Comparison of ENCODE assay signal across 8 cellular contexts in genomic region chr1:179883040-179883501, GRCh38. TPM values are rescaled to one million over a fixed set of nuclear protein-coding genes. Genes with fewer than 3 reads are reported as not detected.
DNase-seq lines count a peak whose midpoint lies in the region; ATAC-seq and TF ChIP-seq lines count a peak whose summit lies in the region.

No MANE protein-coding gene starts in this region.

- no peaks in the 10 kb centered on the region for H3K4me1 ChIP-seq in SJCRH30
- H3K4me1 ChIP-seq in esophagus muscularis mucosa: peaks cover 41 to 61% (median 60%) of the 10 kb centered on the region in 4 donors

- TF ChIP-seq EP300 in esophagus muscularis mucosa (IDR thresholded peaks at IDR 0.05): no peak

- peaks cover 17% of the 10 kb centered on the region for H3K36me3 ChIP-seq in SJCRH30
- peaks cover 0 to 28% (median 15%) of the 10 kb centered on the region in 4 donors for H3K36me3 ChIP-seq in esophagus muscularis mucosa

- 0% methylated on average over 17 of the region's 23 CpGs for WGBS in esophagus muscularis mucosa

- H3K27ac ChIP-seq in SJCRH30 (peak overlapping the region; percentile 96), esophagus muscularis mucosa (replicated peaks in 1 of 4) (peak overlapping the region; percentile 95 to 98 (median 98))

- no peaks in the 10 kb centered on the region for H3K9me3 ChIP-seq in SJCRH30 (replicated peaks)
- H3K9me3 ChIP-seq in esophagus muscularis mucosa: no peaks in the 10 kb centered on the region

- peak; percentile 13 for ATAC-seq in HG02588 (IDR thresholded peaks at IDR 0.05; ENCODE audit: unreplicated experiment)
- ATAC-seq in omental fat pad (ENCODE audit: low FRiP score): peak; percentile 50

- H3K27me3 ChIP-seq in SJCRH30 (no peaks in the 10 kb centered on the region), esophagus muscularis mucosa (no peaks in the 10 kb centered on the region)

- intact Hi-C loops in esophagus muscularis mucosa (cut with DNase I): loop anchor here (5.0 kb wide), 1 partner anchor 69 kb away; the partner anchor contains the start of gene CEP350

- peak overlapping the region; percentile 80 for H3K4me3 ChIP-seq in SJCRH30
- H3K4me3 ChIP-seq in esophagus muscularis mucosa: peak overlapping the region; percentile 81 to 92 (median 83)

- no peak for TF ChIP-seq POLR2A in esophagus muscularis mucosa (IDR thresholded peaks at IDR 0.05; ENCODE audit: low read depth)

- DNase-seq in NCI-H2107 treated with DMSO at 0.1 percent for 48 hours (lab: John Stamatoyannopoulos, UW; ENCODE audit: unreplicated experiment) (peak; percentile 57), NCI-H2107 (lab: John Stamatoyannopoulos, UW) (no peak), SJCRH30 (no peak), esophagus muscularis mucosa (ENCODE audit: extremely low spot score) (no peak), omental fat pad (ENCODE audit: low spot score) (no peak), mesenteric fat pad (ENCODE audit: low spot score) (no peak), T-helper 9 cell (no peak)

- TF ChIP-seq CTCF in esophagus muscularis mucosa (IDR thresholded peaks at IDR 0.05) (no peak), omental fat pad (IDR thresholded peaks at IDR 0.05) (no peak)

RNA-seq across cellular contexts. Expression of gene TOR1AIP1, which starts 1.0 kb away (rescaled TPM):
- 36.1 and 38.9 TPM in 2 replicates for total RNA-seq in SJCRH30 (2014; rRNA removed; shearing (Covaris generic))
- total RNA-seq in esophagus muscularis mucosa (100 to 1,000 TPM; 114 to 145 (median 126) TPM), omental fat pad (10 to 100 TPM; 57.3 to 88.4 (median 65.8) TPM), mesenteric fat pad (42.6 TPM)

RNA-seq across cellular contexts. Expression of gene TOR1AIP2, which starts 5.5 kb away (rescaled TPM):
- 62.3 and 63.6 TPM in 2 replicates for total RNA-seq in SJCRH30 (2014; rRNA removed; shearing (Covaris generic))
- 10 to 100 TPM; 42.8 to 71.1 (median 47.0) TPM for total RNA-seq in esophagus muscularis mucosa
- total RNA-seq in omental fat pad: 100 to 1,000 TPM in 1 of 4 donors, 10 to 100 TPM in 3; 65.9 to 138 (median 86.1) TPM
- total RNA-seq in mesenteric fat pad: 85.3 TPM
